In genomic region chr6:31356946-31357466, GRCh38 we compare ENCODE assay signal across 8 cellular contexts. TPM values are rescaled to one million over a fixed set of nuclear protein-coding genes. Genes with fewer than 3 reads are reported as not detected.
A peak's percentile ranks its signal among the peaks of the same experiment; 100 is the strongest.
DNase-seq lines count a peak whose midpoint lies in the region; ATAC-seq and TF ChIP-seq lines count a peak whose summit lies in the region.

Gene HLA-B (minus strand): TSS chr6:31357179. CDS start chr6:31357158, 21 bp downstream.

- peaks cover 23 to 25% of the 10 kb centered on the region in 2 donors for H3K36me3 ChIP-seq in duodenal mucosa (ENCODE audit: control insufficient read depth in 1 of 2, insufficient read depth in 2 of 2, low read length in 2 of 2)
- peaks cover 2 to 9% (median 7%) of the 10 kb centered on the region in 4 donors for H3K36me3 ChIP-seq in liver (ENCODE audit: control insufficient read depth in 4 of 4, insufficient read depth in 3 of 4, low read depth in 1 of 4, low read length in 3 of 4)

- H3K4me1 ChIP-seq in duodenal mucosa (ENCODE audit: control insufficient read depth in 1 of 2, insufficient read depth in 2 of 2, low read length in 2 of 2) (peaks cover 30 to 35% of the 10 kb centered on the region in 2 donors), liver (ENCODE audit: control insufficient read depth in 4 of 4, insufficient read depth in 4 of 4, low read length in 3 of 4) (peaks cover 3 to 17% (median 11%) of the 10 kb centered on the region in 4 donors)

- H3K27ac ChIP-seq in duodenal mucosa (ENCODE audit: low read depth, low read length) (peak within 1 kb of the TSS; percentile 94), liver (ENCODE audit: low read depth in 1 of 2, low read length in 2 of 2) (peak within 1 kb of the TSS; percentile 82 to 90)

- under 1% methylated on average over 39 of the region's 39 CpGs for WGBS in liver

- H3K4me3 ChIP-seq in duodenal mucosa (ENCODE audit: low read depth in 1 of 2, low read length in 2 of 2): peak within 1 kb of the TSS; percentile 71 to 92
- peak within 1 kb of the TSS; percentile 72 to 82 (median 75) for H3K4me3 ChIP-seq in liver (ENCODE audit: low read depth in 1 of 3, low read length in 3 of 3)

- H3K9ac ChIP-seq in duodenal mucosa (ENCODE audit: low read depth in 1 of 2, low read length in 2 of 2): peak within 1 kb of the TSS; percentile 82 to 100
- H3K9ac ChIP-seq in liver (ENCODE audit: low read depth in 1 of 2, low read length in 2 of 2): peak within 1 kb of the TSS; percentile 94 to 97

- TF ChIP-seq CTCF in liver (IDR thresholded peaks at IDR 0.05; ENCODE audit: low read depth, low read length, missing input control): no peak

- peak; percentile 95 for ATAC-seq in HG02970 (IDR thresholded peaks at IDR 0.05; ENCODE audit: low FRiP score, unreplicated experiment)

- H3K27me3 ChIP-seq in duodenal mucosa (ENCODE audit: control insufficient read depth in 1 of 2, insufficient read depth in 2 of 2, low read length in 2 of 2) (no peaks in the 10 kb centered on the region), liver (ENCODE audit: control insufficient read depth in 4 of 4, insufficient read depth in 4 of 4, low read length in 3 of 4) (no peaks in the 10 kb centered on the region)

- H3K9me3 ChIP-seq in duodenal mucosa (ENCODE audit: control insufficient read depth in 1 of 2, low read length in 2 of 2) (no peaks in the 10 kb centered on the region), liver (ENCODE audit: control insufficient read depth in 4 of 4, low read length in 3 of 4) (no peaks in the 10 kb centered on the region)

- TF ChIP-seq RAD21 in liver (IDR thresholded peaks at IDR 0.05): no peak

- peak; percentile 6 for DNase-seq in NCI-H345 (lab: John Stamatoyannopoulos, UW)
- DNase-seq in NCI-H345 treated with DMSO at 0.1 percent for 48 hours (lab: John Stamatoyannopoulos, UW; ENCODE audit: unreplicated experiment): no peak
- peak; percentile 86 for DNase-seq in NCI-H226
- DNase-seq in activated CD4-positive, alpha-beta T cell treated with anti-CD3 and anti-CD28 coated beads, Interleukin-2, amount 50 U/mL, for 48 hours: peak; percentile 77 to 84
- peak; percentile 56 to 66 for DNase-seq in stimulated activated CD4-positive, alpha-beta T cell treated with anti-CD3 and anti-CD28 coated beads, Interleukin-2, amount 100 ng/mL, for 48 hours

TF ChIP-seq in liver, 16 proteins besides CTCF, POLR2A, EP300 and RAD21:
- TF ChIP-seq FOXA2 (IDR thresholded peaks at IDR 0.05) (no peak), HNF4G (IDR thresholded peaks at IDR 0.05) (no peak), EGR1 (IDR thresholded peaks at IDR 0.05; ENCODE audit: low read depth in 2 of 2) (no peak), RXRA (IDR thresholded peaks at IDR 0.05) (no peak), GABPA (IDR thresholded peaks at IDR 0.05 in 1 of 2, conservative IDR thresholded peaks at IDR 0.05 in 1 of 2) (no peak), SP1 (IDR thresholded peaks at IDR 0.05) (no peak), FOXA1 (IDR thresholded peaks at IDR 0.05) (no peak), TAF1 (conservative IDR thresholded peaks at IDR 0.05) (no peak), YY1 (IDR thresholded peaks at IDR 0.05) (no peak), HNF4A (conservative IDR thresholded peaks at IDR 0.05) (no peak)

RNA-seq across cellular contexts. Expression of gene HLA-B, which starts in this region (rescaled TPM):
- 100 to 1,000 TPM; 341 to 369 TPM for total RNA-seq in liver
- polyA plus RNA-seq in liver: 100 to 1,000 TPM; 464 to 864 TPM
